In genomic region chr7:124762611-124763143, GRCh38 we compare ENCODE assay signal across 2 cellular contexts.
TF ChIP-seq lines count a peak whose summit lies in the region.

No MANE protein-coding gene starts in this region.

TF ChIP-seq in SK-N-SH treated with all-trans-retinoic acid at 6 μM for 48 hours, 23 proteins besides CTCF, POLR2A, EP300 and RAD21 (continued from another document):
- TF ChIP-seq TSHZ2 (CRISPR knock-in tag; IDR thresholded peaks at IDR 0.05) = no peak
- no peak for TF ChIP-seq ARNTL (CRISPR knock-in tag; IDR thresholded peaks at IDR 0.05; ENCODE audit: borderline replicate concordance, low read depth)
- TF ChIP-seq ISL1 (CRISPR knock-in tag; IDR thresholded peaks at IDR 0.05) = peak; percentile 94
- TF ChIP-seq TCF4 (CRISPR knock-in tag; IDR thresholded peaks at IDR 0.05; ENCODE audit: borderline replicate concordance) = 0 out of 2 replicates have a peak, but pooled peaks have one; percentile 13
- TF ChIP-seq ZC3H10 (CRISPR knock-in tag; IDR thresholded peaks at IDR 0.05) = no peak
- peak; percentile 79 for TF ChIP-seq ESRRG (CRISPR knock-in tag; IDR thresholded peaks at IDR 0.05)
- TF ChIP-seq CSRNP3 (CRISPR knock-in tag; IDR thresholded peaks at IDR 0.05) = no peak
- TF ChIP-seq TOX (CRISPR knock-in tag; IDR thresholded peaks at IDR 0.05; ENCODE audit: borderline replicate concordance) = no peak
- no peak for TF ChIP-seq PATZ1 (CRISPR knock-in tag; IDR thresholded peaks at IDR 0.05; ENCODE audit: borderline replicate concordance)
- TF ChIP-seq SNAI2 (CRISPR knock-in tag; IDR thresholded peaks at IDR 0.05) = peak; percentile 39
- no peak for TF ChIP-seq ZNF565 (CRISPR knock-in tag; conservative IDR thresholded peaks at IDR 0.05; ENCODE audit: low read depth)
- no peak for TF ChIP-seq RARB (CRISPR knock-in tag; IDR thresholded peaks at IDR 0.05)
- TF ChIP-seq CREB5 (CRISPR knock-in tag; IDR thresholded peaks at IDR 0.05; ENCODE audit: low read depth) = no peak
- TF ChIP-seq GLIS3 (CRISPR knock-in tag; IDR thresholded peaks at IDR 0.05) = no peak

TF ChIP-seq in SK-N-SH, 30 proteins besides CTCF, POLR2A, EP300 and RAD21 (continued from another document):
- no peak for TF ChIP-seq POLR2AphosphoS5 (IDR thresholded peaks at IDR 0.05; ENCODE audit: low read depth, low read length)
- no peak for TF ChIP-seq MEF2A (IDR thresholded peaks at IDR 0.05; ENCODE audit: borderline replicate concordance, low read depth)
